In the genomic region with DNA sequence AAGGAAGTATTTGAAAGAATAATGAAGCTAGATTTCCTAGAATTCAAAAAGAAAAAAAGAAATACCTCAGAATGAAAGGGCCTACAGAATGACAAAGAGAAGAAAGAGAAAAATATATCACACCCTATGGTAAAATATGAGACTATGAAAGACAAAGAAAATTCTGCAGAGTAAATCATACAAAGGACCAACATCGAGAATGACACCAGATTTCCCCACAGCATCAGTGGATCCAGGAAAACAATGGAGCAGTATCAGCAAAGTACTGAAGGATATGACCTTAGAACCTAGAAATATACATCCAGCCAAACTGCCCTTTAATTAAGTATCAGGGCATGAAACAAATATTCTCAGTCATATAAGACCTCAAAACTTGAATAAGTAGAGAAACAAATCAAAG, we compare ENCODE assay signal across 2 cellular contexts.
TF ChIP-seq lines count a peak whose summit lies in the region.

No MANE protein-coding gene starts in this region.

TF ChIP-seq in HepG2, 621 proteins besides CTCF, POLR2A, EP300 and RAD21:
- TF ChIP-seq CHD2 (IDR thresholded peaks at IDR 0.05; ENCODE audit: low read depth, low read length), result no peak
- TF ChIP-seq AFF4 (CRISPR knock-in tag; IDR thresholded peaks at IDR 0.05), result no peak
- TF ChIP-seq TCF7L2 (IDR thresholded peaks at IDR 0.05; ENCODE audit: low read depth, low read length), result no peak
- TF ChIP-seq ZHX1 (CRISPR knock-in tag; IDR thresholded peaks at IDR 0.05; ENCODE audit: low read depth), result no peak
- peak; percentile 99 for TF ChIP-seq ZNF317 (CRISPR knock-in tag; IDR thresholded peaks at IDR 0.05)

TF ChIP-seq in GM12878, 131 proteins besides CTCF, POLR2A, EP300 and RAD21:
- peak; percentile 97 for TF ChIP-seq CBX5 (IDR thresholded peaks at IDR 0.05; ENCODE audit: low read depth)
- TF ChIP-seq DPF2 (IDR thresholded peaks at IDR 0.05), result no peak
- 0 out of 2 replicates have a peak, but pooled peaks have one; percentile 8 for TF ChIP-seq RUNX3 (IDR thresholded peaks at IDR 0.05; ENCODE audit: low read length)
- TF ChIP-seq, protein P1, sequence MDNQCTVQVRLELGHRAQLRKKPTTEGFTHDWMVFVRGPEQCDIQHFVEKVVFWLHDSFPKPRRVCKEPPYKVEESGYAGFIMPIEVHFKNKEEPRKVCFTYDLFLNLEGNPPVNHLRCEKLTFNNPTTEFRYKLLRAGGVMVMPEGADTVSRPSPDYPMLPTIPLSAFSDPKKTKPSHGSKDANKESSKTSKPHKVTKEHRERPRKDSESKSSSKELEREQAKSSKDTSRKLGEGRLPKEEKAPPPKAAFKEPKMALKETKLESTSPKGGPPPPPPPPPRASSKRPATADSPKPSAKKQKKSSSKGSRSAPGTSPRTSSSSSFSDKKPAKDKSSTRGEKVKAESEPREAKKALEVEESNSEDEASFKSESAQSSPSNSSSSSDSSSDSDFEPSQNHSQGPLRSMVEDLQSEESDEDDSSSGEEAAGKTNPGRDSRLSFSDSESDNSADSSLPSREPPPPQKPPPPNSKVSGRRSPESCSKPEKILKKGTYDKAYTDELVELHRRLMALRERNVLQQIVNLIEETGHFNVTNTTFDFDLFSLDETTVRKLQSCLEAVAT (IDR thresholded peaks at IDR 0.05), result 0 out of 2 replicates have a peak, but pooled peaks have one; percentile 16
- no peak for TF ChIP-seq ZNF384 (IDR thresholded peaks at IDR 0.05; ENCODE audit: borderline replicate concordance, low read depth, low read length)
- TF ChIP-seq USF2 (IDR thresholded peaks at IDR 0.05; ENCODE audit: borderline replicate concordance, low read depth, low read length), result no peak
- TF ChIP-seq IKZF2 (IDR thresholded peaks at IDR 0.05), result 0 out of 4 replicates have a peak, but pooled peaks of 1 of the 2 experiments have one; percentile 15
TF ChIP-seq in GM12878: peak in this region for 4.
